ENCODE assay signal across 9 cellular contexts in the genomic region with DNA sequence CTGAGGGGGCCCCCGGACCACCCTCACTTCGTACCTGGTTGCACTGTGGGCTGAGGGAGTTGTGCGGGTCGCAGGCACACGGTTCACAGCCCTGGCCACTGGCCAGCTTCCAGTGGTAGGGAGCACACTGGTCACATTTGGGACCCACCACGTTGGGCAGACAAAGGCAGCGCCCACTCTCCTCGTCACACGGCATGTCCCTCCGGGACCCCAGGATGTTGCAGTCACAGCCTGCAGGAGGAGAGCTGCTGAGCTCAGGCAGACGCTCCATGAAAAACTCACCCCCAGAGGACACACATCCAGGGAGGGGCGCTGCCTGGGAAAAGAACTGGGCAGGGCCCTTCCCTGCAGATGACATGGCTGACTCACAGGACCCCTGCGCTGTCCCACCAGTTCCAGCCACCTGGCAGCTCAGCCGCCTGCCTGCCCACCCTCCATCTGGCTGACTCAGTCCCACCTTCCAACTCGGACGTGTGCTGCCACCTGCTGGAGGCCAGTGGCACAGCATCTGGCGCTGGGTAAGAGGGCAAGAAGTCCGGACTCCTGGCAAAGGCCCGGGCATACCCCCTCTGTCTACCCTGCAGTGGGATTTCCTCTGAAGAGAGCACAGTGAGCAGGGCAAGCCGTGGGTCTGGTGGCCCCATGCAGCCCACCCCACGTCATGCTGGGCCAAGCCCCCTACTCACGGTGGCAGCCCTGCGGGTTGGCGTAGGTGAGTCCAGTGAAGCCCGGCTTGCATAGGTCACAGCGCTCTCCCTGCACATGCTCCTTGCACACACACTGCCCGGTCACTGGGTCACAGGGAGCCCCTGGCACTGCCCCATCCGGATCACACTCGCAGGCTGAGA. TPM values are rescaled to one million over a fixed set of nuclear protein-coding genes. Genes with fewer than 3 reads are reported as not detected.
DNase-seq lines count a peak whose midpoint lies in the region; ATAC-seq and TF ChIP-seq lines count a peak whose summit lies in the region.
"Had no signal": no experiment of that assay in that cellular context is flagged by ENCODE, and none has a peak within 500 bp of the region (broad histone marks: within the 10 kb centered on the region; RNA-seq: fewer than 3 reads in every experiment).

No MANE protein-coding gene starts in this region.

- POLR2A ChIA-PET in Caco-2 (lab: Charles Lee), result no interaction called here

- DNase-seq in Caco-2, result peak; percentile 53 to 74
- DNase-seq in HUDEP-2 (lab: John Stamatoyannopoulos, UW; ENCODE audit: unreplicated experiment in 76 of 76), result peak in 57 of 76 experiments; percentile 3 to 77 (median 34)
- DNase-seq in activated T-cell treated with anti-CD3 and anti-CD28 coated beads for 48 hours (ENCODE audit: low read depth), result peak; percentile 80
- no peak for DNase-seq in esophagus muscularis mucosa (ENCODE audit: extremely low spot score)
- DNase-seq in natural killer cell, result peak; percentile 70
- peak; percentile 60 for DNase-seq in stimulated activated naive B cell treated with anti-CD40 and anti-IgM and Interleukin-4, amounts not matched to agents 10 μg/mL and 1 μg/mL and 100 μg/mL, for 72 hours

- peak overlapping the region; percentile 63 for H3K4me2 ChIP-seq in OCI-LY3 (ENCODE audit: low read length)

- intact Hi-C loops in Caco-2 (cut with micrococcal nuclease; ENCODE audit: unreplicated experiment), result loop anchor here (1.0 kb wide), 2 partner anchors 51 to 66 kb away; no protein-coding TSS in a partner anchor
- intact Hi-C loops in esophagus muscularis mucosa (cut with DNase I), result loop anchor here (2.0 kb wide), 1 partner anchor 49 kb away; no protein-coding TSS in a partner anchor
- intact Hi-C loops in natural killer cell (cut with micrococcal nuclease), result loop anchor here (5.0 kb wide), 1 partner anchor 60 kb away; no protein-coding TSS in a partner anchor

- H3K4me1 ChIP-seq in Caco-2 (no peaks in the 10 kb centered on the region), OCI-LY3 (ENCODE audit: low read length) (peaks cover 21% of the 10 kb centered on the region), esophagus muscularis mucosa (peaks cover 39 to 46% (median 44%) of the 10 kb centered on the region in 4 donors)

- peak; percentile 75 for ATAC-seq in GM21367 (IDR thresholded peaks at IDR 0.05; ENCODE audit: unreplicated experiment)
- ATAC-seq in natural killer cell, result peak; percentile 80 to 94 (median 91)
- peak; percentile 88 to 91 for ATAC-seq in stimulated activated naive B cell treated with anti-CD40 and anti-IgM and Interleukin-4, amounts not matched to agents 10 μg/mL and 1 μg/mL and 100 μg/mL, for 72 hours (replicated peaks)

- no peak for TF ChIP-seq POLR2A in esophagus muscularis mucosa (IDR thresholded peaks at IDR 0.05; ENCODE audit: low read depth)

- peak; percentile 93 to 94 for TF ChIP-seq CTCF in Caco-2 (IDR thresholded peaks at IDR 0.05; ENCODE audit: insufficient read depth in 1 of 2, low read depth in 1 of 2, low read length in 1 of 2, severe bottlenecking in 1 of 2, unreplicated experiment in 1 of 2)
- peak; percentile 98 for TF ChIP-seq CTCF in OCI-LY3 (IDR thresholded peaks at IDR 0.05; ENCODE audit: low read depth, low read length)
- TF ChIP-seq CTCF in esophagus muscularis mucosa (IDR thresholded peaks at IDR 0.05), result peak; percentile 89 to 99 (median 94)
- TF ChIP-seq CTCF in natural killer cell (IDR thresholded peaks at IDR 0.05), result peak; percentile 90

- H3K4me3 Mint-ChIP-seq in Caco-2 (ENCODE audit: unreplicated experiment), result no peak overlapping the region
- H3K4me3 Mint-ChIP-seq in natural killer cell, result no peak overlapping the region
- H3K4me3 Mint-ChIP-seq in stimulated activated naive B cell treated with anti-CD40 and anti-IgM and Interleukin-4, amounts not matched to agents 10 μg/mL and 1 μg/mL and 100 μg/mL, for 72 hours, result no peak overlapping the region

- H3K27me3 ChIP-seq in Caco-2 (replicated peaks; ENCODE audit: control insufficient read depth, insufficient read depth, low read length) (no peaks in the 10 kb centered on the region), OCI-LY3 (ENCODE audit: low read depth, low read length) (peaks cover 16% of the 10 kb centered on the region; the same call in 1 of the 2 replicates), esophagus muscularis mucosa (no peaks in the 10 kb centered on the region)

- H3K36me3 ChIP-seq in Caco-2 (ENCODE audit: control insufficient read depth, insufficient read depth, low read length) (peaks cover 18% of the 10 kb centered on the region), OCI-LY3 (replicated peaks; ENCODE audit: low read depth, low read length) (no peaks in the 10 kb centered on the region), esophagus muscularis mucosa (no peaks in the 10 kb centered on the region)

- CTCF ChIA-PET in Caco-2 (lab: Charles Lee), result interaction anchor here (0.7 to 1.6 kb wide), 5 partner anchors 16 to 51 kb away, joined by 3 to 11 read pairs (median 3); no protein-coding TSS in a partner anchor

- BruUV-seq in Caco-2 (replicated peaks; lab: Mats Ljungman, UMichigan), result no TSS peak

- H2AFZ ChIP-seq in OCI-LY3 (ENCODE audit: low read depth, low read length), result peak overlapping the region; percentile 5

- no peak overlapping the region for H3K27ac ChIP-seq in OCI-LY3 (ENCODE audit: low read length)
- H3K27ac ChIP-seq in esophagus muscularis mucosa (replicated peaks in 1 of 4), result no peak overlapping the region

- H3K36me3 Mint-ChIP-seq in Caco-2 (ENCODE audit: insufficient read depth, unreplicated experiment) (peaks cover 77% of the 10 kb centered on the region), natural killer cell (no peaks in the 10 kb centered on the region)
- H3K36me3 Mint-ChIP-seq in stimulated activated naive B cell treated with anti-CD40 and anti-IgM and Interleukin-4, amounts not matched to agents 10 μg/mL and 1 μg/mL and 100 μg/mL, for 72 hours, result no peaks in the 10 kb centered on the region

- no peaks in the 10 kb centered on the region for H3K9me3 Mint-ChIP-seq in Caco-2 (ENCODE audit: unreplicated experiment)
- H3K9me3 Mint-ChIP-seq in natural killer cell, result no peaks in the 10 kb centered on the region
- no peaks in the 10 kb centered on the region for H3K9me3 Mint-ChIP-seq in stimulated activated naive B cell treated with anti-CD40 and anti-IgM and Interleukin-4, amounts not matched to agents 10 μg/mL and 1 μg/mL and 100 μg/mL, for 72 hours

- H3K9ac ChIP-seq in OCI-LY3 (ENCODE audit: low read length), result no peak overlapping the region

- H3K9me3 ChIP-seq in Caco-2 (no peaks in the 10 kb centered on the region), OCI-LY3 (ENCODE audit: insufficient read depth, low read length) (no peaks in the 10 kb centered on the region), esophagus muscularis mucosa (no peaks in the 10 kb centered on the region)

- H3K79me2 ChIP-seq in OCI-LY3 (ENCODE audit: low read length), result no peaks in the 10 kb centered on the region

- H3K4me3 ChIP-seq in Caco-2 (ENCODE audit: low read depth, low read length) (no peak overlapping the region), OCI-LY3 (ENCODE audit: low read length) (peak overlapping the region; percentile 27; the same call in 1 of the 2 replicates), esophagus muscularis mucosa (no peak overlapping the region)

- 50% methylated on average over 12 of the region's 29 CpGs for WGBS in esophagus muscularis mucosa

- no peaks in the 10 kb centered on the region for H4K20me1 ChIP-seq in OCI-LY3 (ENCODE audit: insufficient read depth, low read length)

- TF ChIP-seq EP300 in esophagus muscularis mucosa (IDR thresholded peaks at IDR 0.05), result no peak

- no peaks in the 10 kb centered on the region for H3K27me3 Mint-ChIP-seq in Caco-2 (ENCODE audit: insufficient read depth, unreplicated experiment)
- peaks cover 0 to 4% of the 10 kb centered on the region in 2 donors for H3K27me3 Mint-ChIP-seq in natural killer cell (ENCODE audit: low read depth in 2 of 2)
- peaks cover 10 to 13% of the 10 kb centered on the region in 2 donors for H3K27me3 Mint-ChIP-seq in stimulated activated naive B cell treated with anti-CD40 and anti-IgM and Interleukin-4, amounts not matched to agents 10 μg/mL and 1 μg/mL and 100 μg/mL, for 72 hours

- H3K27ac Mint-ChIP-seq in Caco-2 (ENCODE audit: unreplicated experiment), result no peak overlapping the region
- no peak overlapping the region for H3K27ac Mint-ChIP-seq in natural killer cell
- no peak overlapping the region for H3K27ac Mint-ChIP-seq in stimulated activated naive B cell treated with anti-CD40 and anti-IgM and Interleukin-4, amounts not matched to agents 10 μg/mL and 1 μg/mL and 100 μg/mL, for 72 hours

- H3K4me1 Mint-ChIP-seq in Caco-2 (ENCODE audit: low read depth, unreplicated experiment) (no peaks in the 10 kb centered on the region), natural killer cell (no peaks in the 10 kb centered on the region)
- peaks cover 4 to 5% of the 10 kb centered on the region in 2 donors for H3K4me1 Mint-ChIP-seq in stimulated activated naive B cell treated with anti-CD40 and anti-IgM and Interleukin-4, amounts not matched to agents 10 μg/mL and 1 μg/mL and 100 μg/mL, for 72 hours

RNA-seq across cellular contexts. Expression of a gene that starts 24.7 kb away (rescaled TPM):
- total RNA-seq in Caco-2 (2022) (112 and 125 TPM in 2 replicates), esophagus muscularis mucosa (1 to 10 TPM in 1 of 4 donors, under 1 TPM in 3; 0.17 to 1.0 (median 0.52) TPM), natural killer cell (1 to 10 TPM; 1.2 to 2.3 (median 1.4) TPM)

RNA-seq across cellular contexts. Expression of a gene that starts 44.1 kb away (rescaled TPM):
- total RNA-seq in Caco-2 (2022) (not detected in 2 replicates), esophagus muscularis mucosa (under 1 TPM; 0.13 to 0.83 (median 0.26) TPM), natural killer cell (not detected)
- total RNA-seq: T-helper 2 cell treated with Interferon-gamma antibody and Interleukin-4, amounts not matched to agents 100 ng/mL and 5 ng/mL, for 36 hours had no signal

RNA-seq across cellular contexts. Expression of a gene that starts 47.6 kb away (rescaled TPM):
- total RNA-seq in Caco-2 (2022) (40.4 and 45.7 TPM in 2 replicates), esophagus muscularis mucosa (10 to 100 TPM in 2 of 4 donors, 1 to 10 TPM in 2; 4.9 to 28.5 (median 17.4) TPM), natural killer cell (100 to 1,000 TPM in 1 of 3 donors, 10 to 100 TPM in 2; 15.3 to 132 (median 22.0) TPM)

Comparison
In these comparisons a context has a peak if more than half of its experiments do, and no peak if none do; other contexts are left out.
1. RNA of a gene that starts 24.7 kb away (total RNA-seq): 112 to 125 TPM in Caco-2; 1.2 to 2.3 TPM in natural killer cell and 0.17 to 1.0 TPM in esophagus muscularis mucosa; every median in the first group is over 10 times any median in the second.
2. Peak in every context shown above with its lines, with median percentiles within 50 percentile points of each other: CTCF ChIP-seq and ATAC-seq.